Comparison of ENCODE assay signal across 19 cellular contexts in the genomic region with DNA sequence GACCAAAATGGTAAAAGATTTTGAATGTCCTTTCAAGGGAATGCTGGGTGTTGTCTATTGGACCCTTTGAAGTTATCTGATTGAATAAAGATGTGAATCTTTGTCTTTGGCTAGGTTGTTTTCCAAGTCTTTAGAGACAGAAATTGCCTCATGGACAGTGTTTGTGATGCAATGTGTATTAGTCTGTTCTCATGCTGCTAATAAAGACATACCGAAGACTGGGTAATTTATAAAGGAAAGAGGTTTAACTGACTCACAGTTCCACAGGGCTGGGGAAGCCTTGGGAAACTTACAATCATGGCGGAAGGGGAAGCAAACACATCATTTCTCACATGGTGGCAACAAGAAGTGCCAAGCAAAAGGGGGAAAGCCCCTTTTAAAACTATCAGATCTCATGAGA.
DNase-seq lines count a peak whose midpoint lies in the region; ATAC-seq, FAIRE-seq and TF ChIP-seq lines count a peak whose summit lies in the region.
"Had no signal": no experiment of that assay in that cellular context is flagged by ENCODE, and none has a peak within 500 bp of the region (broad histone marks: within the 10 kb centered on the region; RNA-seq: fewer than 3 reads in every experiment).

No MANE protein-coding gene starts in this region.

- DNase-seq in HFFc6 (peak; percentile 16), epithelial cell of prostate (ENCODE audit: low read depth, low spot score) (peak; percentile 54), HepG2 (ENCODE audit: low spot score) (no peak), vagina (ENCODE audit: extremely low spot score in 2 of 2) (no peak), NOMO-1 treated with DMSO at 0.1 percent for 48 hours (lab: John Stamatoyannopoulos, UW; ENCODE audit: unreplicated experiment) (no peak), RPMI8226 (no peak), cerebellar cortex (ENCODE audit: low spot score) (no peak), SK-N-SH (no peak)
- DNase-seq: activated CD4-positive, alpha-beta T cell treated with anti-CD3 and anti-CD28 coated beads for 1 hour; glutamatergic neuron; NCI-H1436; NCI-H82; Peyer's patch; T-helper 9 cell; testis had no signal

- H3K9me3 ChIP-seq in HepG2 (ENCODE audit: low read length) (peaks cover 11% of the 10 kb centered on the region), vagina (no peaks in the 10 kb centered on the region), SK-N-SH (no peaks in the 10 kb centered on the region)
- H3K9me3 ChIP-seq: testis had no signal

- no peak overlapping the region for H3K27ac Mint-ChIP-seq in HFFc6

- H3K4me2 ChIP-seq in HepG2 (ENCODE audit: low read depth, low read length) (no peak overlapping the region), SK-N-SH (no peak overlapping the region)

- peaks cover 31% of the 10 kb centered on the region for H3K36me3 Mint-ChIP-seq in HFFc6 (ENCODE audit: low read depth)

- peaks cover 22% of the 10 kb centered on the region for H3K4me1 ChIP-seq in HepG2 (ENCODE audit: insufficient read depth, low read length)
- peaks cover 4% of the 10 kb centered on the region for H3K4me1 ChIP-seq in vagina
- H3K4me1 ChIP-seq in SK-N-SH (ENCODE audit: control insufficient read depth in 1 of 2, insufficient read depth in 2 of 2, low read depth in 1 of 2, low read length in 1 of 2) = no peaks in the 10 kb centered on the region; a peak in 3 of 4 replicates
- H3K4me1 ChIP-seq: Peyer's patch had no signal

- POLR2A ChIA-PET in HepG2 (lab: Yijun Ruan, JAX) (no interaction called here), SK-N-SH (lab: Yijun Ruan, JAX) (no interaction called here)

- CTCF ChIA-PET in HepG2 (lab: Yijun Ruan, JAX; ENCODE audit: low intra/inter-chr PET ratio, low total read pairs) = no interaction called here
- CTCF ChIA-PET in SK-N-SH (lab: Yijun Ruan, JAX) = no interaction called here

- no peak overlapping the region for H3K4me3 Mint-ChIP-seq in HFFc6
- H3K4me3 Mint-ChIP-seq: central memory CD8-positive, alpha-beta T cell had no signal

- H3K9me3 Mint-ChIP-seq in HFFc6 = peaks cover 15% of the 10 kb centered on the region
- H3K9me3 Mint-ChIP-seq: central memory CD8-positive, alpha-beta T cell had no signal

- H3K79me2 ChIP-seq in HepG2 (ENCODE audit: insufficient read depth, low read length) (no peaks in the 10 kb centered on the region), SK-N-SH (ENCODE audit: insufficient read depth) (no peaks in the 10 kb centered on the region)

- H3K9me2 ChIP-seq in SK-N-SH = no peaks in the 10 kb centered on the region

- H4K20me1 ChIP-seq in HepG2 (ENCODE audit: insufficient read depth, low read length) = no peaks in the 10 kb centered on the region
- no peaks in the 10 kb centered on the region for H4K20me1 ChIP-seq in SK-N-SH (ENCODE audit: insufficient read depth)

- no peaks in the 10 kb centered on the region; the same call in 1 of the 2 replicates for H3K27me3 Mint-ChIP-seq in HFFc6 (ENCODE audit: insufficient read depth)
- H3K27me3 Mint-ChIP-seq: central memory CD8-positive, alpha-beta T cell had no signal

- TF ChIP-seq EP300 in HepG2 (IDR thresholded peaks at IDR 0.05; ENCODE audit: low read depth in 2 of 2, low read length in 2 of 2) (no peak), HepG2 (CRISPR knock-in tag; IDR thresholded peaks at IDR 0.05; ENCODE audit: borderline replicate concordance) (no peak), SK-N-SH (IDR thresholded peaks at IDR 0.05; ENCODE audit: borderline replicate concordance in 1 of 2, low read depth in 1 of 2, low read length in 1 of 2) (no peak)

- no peaks in the 10 kb centered on the region for H3F3A ChIP-seq in SK-N-SH (replicated peaks; ENCODE audit: insufficient read depth)

- no peak overlapping the region for H3K9ac ChIP-seq in HepG2 (ENCODE audit: insufficient read depth, low read depth, low read length)
- H3K9ac ChIP-seq in SK-N-SH = no peak overlapping the region

- H3K27me3 ChIP-seq in HepG2 (ENCODE audit: control insufficient read depth in 1 of 2, insufficient read depth in 2 of 2, low read length in 2 of 2) (no peaks in the 10 kb centered on the region), vagina (no peaks in the 10 kb centered on the region), SK-N-SH (ENCODE audit: insufficient read depth) (no peaks in the 10 kb centered on the region)
- H3K27me3 ChIP-seq: Peyer's patch, testis had no signal

- no peak overlapping the region for H3K4me3 ChIP-seq in HepG2 (replicated peaks in 1 of 3; ENCODE audit: insufficient read depth in 1 of 3, low read depth in 2 of 3, low read length in 3 of 3)
- no peak overlapping the region for H3K4me3 ChIP-seq in vagina
- H3K4me3 ChIP-seq in SK-N-SH (ENCODE audit: low read depth in 2 of 2, low read length in 1 of 2) = no peak overlapping the region
- H3K4me3 ChIP-seq: Peyer's patch, SK-N-MC, testis had no signal

- in situ Hi-C loops in HepG2 (cut with HindIII; ENCODE audit: extremely low pct_ligation_motif_present, low pct_unique_long_range_greater_than_20kb) = no loop called here

- intact Hi-C loops in HepG2 (cut with micrococcal nuclease; ENCODE audit: unreplicated experiment) = no loop called here
- intact Hi-C loops in vagina (cut with DNase I) = no loop called here

- WGBS in HepG2 (ENCODE audit: low lambda C conversion rate) = 100% methylated on average over 2 of the region's 2 CpGs
- WGBS in SK-N-SH (ENCODE audit: low lambda C conversion rate) = 91% methylated on average over 2 of the region's 2 CpGs

- FAIRE-seq in HepG2 (lab: Jason Lieb, UNC) = no peak
- FAIRE-seq: H1 had no signal

- H3K36me3 ChIP-seq in HepG2 (replicated peaks in 1 of 2; ENCODE audit: control insufficient read depth in 1 of 2, insufficient read depth in 2 of 2, low read length in 2 of 2) (peaks cover 0 to 3% of the 10 kb centered on the region in 2 experiments; a peak in 2 of 5 replicates), vagina (no peaks in the 10 kb centered on the region), SK-N-SH (replicated peaks in 1 of 2; ENCODE audit: control insufficient read depth in 1 of 2, insufficient read depth in 2 of 2, low read length in 1 of 2) (no peaks in the 10 kb centered on the region)
- H3K36me3 ChIP-seq: Peyer's patch had no signal

- ATAC-seq in HepG2 = no peak

- TF ChIP-seq RAD21 in HepG2 (CRISPR knock-in tag; IDR thresholded peaks at IDR 0.05) (no peak), SK-N-SH (IDR thresholded peaks at IDR 0.05; ENCODE audit: low read length) (no peak)

- peaks cover 14% of the 10 kb centered on the region for H3K4me1 Mint-ChIP-seq in HFFc6 (ENCODE audit: low read depth)

- no peak for TF ChIP-seq CTCF in HFFc6 (IDR thresholded peaks at IDR 0.05)
- no peak for TF ChIP-seq CTCF in HepG2 (CRISPR knock-in tag; IDR thresholded peaks at IDR 0.05)
- no peak for TF ChIP-seq CTCF in vagina (IDR thresholded peaks at IDR 0.05)
- no peak for TF ChIP-seq CTCF in SK-N-SH (IDR thresholded peaks at IDR 0.05)

- BruUV-seq in HepG2 (replicated peaks; lab: Mats Ljungman, UMichigan) = no TSS peak

- H3K27ac ChIP-seq in epithelial cell of prostate (peak overlapping the region; percentile 92), HepG2 (ENCODE audit: extremely low read length, insufficient read depth, low read length) (no peak overlapping the region), vagina (peak overlapping the region; percentile 46), SK-N-SH (ENCODE audit: low read depth in 2 of 2, low read length in 1 of 2) (no peak overlapping the region)
- H3K27ac ChIP-seq: C4-2B, Peyer's patch, SK-N-MC, testis had no signal

- no peak for TF ChIP-seq POLR2A in HepG2 (IDR thresholded peaks at IDR 0.05; ENCODE audit: insufficient read depth in 1 of 2, low read depth in 2 of 2, low read length in 2 of 2)
- no peak for TF ChIP-seq POLR2A in vagina (IDR thresholded peaks at IDR 0.05)

- H2AFZ ChIP-seq in HepG2 (ENCODE audit: low read length) (no peak overlapping the region), SK-N-SH (ENCODE audit: low read depth) (no peak overlapping the region)

TF ChIP-seq in HepG2, 621 proteins besides CTCF, POLR2A, EP300 and RAD21 (continues in another document):
- TF ChIP-seq, protein P1, sequence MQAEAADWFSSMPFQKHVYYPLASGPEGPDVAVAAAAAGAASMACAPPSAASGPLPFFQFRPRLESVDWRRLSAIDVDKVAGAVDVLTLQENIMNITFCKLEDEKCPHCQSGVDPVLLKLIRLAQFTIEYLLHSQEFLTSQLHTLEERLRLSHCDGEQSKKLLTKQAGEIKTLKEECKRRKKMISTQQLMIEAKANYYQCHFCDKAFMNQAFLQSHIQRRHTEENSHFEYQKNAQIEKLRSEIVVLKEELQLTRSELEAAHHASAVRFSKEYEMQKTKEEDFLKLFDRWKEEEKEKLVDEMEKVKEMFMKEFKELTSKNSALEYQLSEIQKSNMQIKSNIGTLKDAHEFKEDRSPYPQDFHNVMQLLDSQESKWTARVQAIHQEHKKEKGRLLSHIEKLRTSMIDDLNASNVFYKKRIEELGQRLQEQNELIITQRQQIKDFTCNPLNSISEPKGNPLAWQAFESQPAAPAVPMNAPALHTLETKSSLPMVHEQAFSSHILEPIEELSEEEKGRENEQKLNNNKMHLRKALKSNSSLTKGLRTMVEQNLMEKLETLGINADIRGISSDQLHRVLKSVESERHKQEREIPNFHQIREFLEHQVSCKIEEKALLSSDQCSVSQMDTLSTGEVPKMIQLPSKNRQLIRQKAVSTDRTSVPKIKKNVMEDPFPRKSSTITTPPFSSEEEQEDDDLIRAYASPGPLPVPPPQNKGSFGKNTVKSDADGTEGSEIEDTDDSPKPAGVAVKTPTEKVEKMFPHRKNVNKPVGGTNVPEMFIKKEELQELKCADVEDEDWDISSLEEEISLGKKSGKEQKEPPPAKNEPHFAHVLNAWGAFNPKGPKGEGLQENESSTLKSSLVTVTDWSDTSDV (CRISPR knock-in tag; IDR thresholded peaks at IDR 0.05) = no peak
- no peak for TF ChIP-seq ZNF329 (CRISPR knock-in tag; IDR thresholded peaks at IDR 0.05; ENCODE audit: low read depth)

TF ChIP-seq in SK-N-SH, 30 proteins besides CTCF, POLR2A, EP300 and RAD21 (continues in another document):
- TF ChIP-seq, protein P2, sequence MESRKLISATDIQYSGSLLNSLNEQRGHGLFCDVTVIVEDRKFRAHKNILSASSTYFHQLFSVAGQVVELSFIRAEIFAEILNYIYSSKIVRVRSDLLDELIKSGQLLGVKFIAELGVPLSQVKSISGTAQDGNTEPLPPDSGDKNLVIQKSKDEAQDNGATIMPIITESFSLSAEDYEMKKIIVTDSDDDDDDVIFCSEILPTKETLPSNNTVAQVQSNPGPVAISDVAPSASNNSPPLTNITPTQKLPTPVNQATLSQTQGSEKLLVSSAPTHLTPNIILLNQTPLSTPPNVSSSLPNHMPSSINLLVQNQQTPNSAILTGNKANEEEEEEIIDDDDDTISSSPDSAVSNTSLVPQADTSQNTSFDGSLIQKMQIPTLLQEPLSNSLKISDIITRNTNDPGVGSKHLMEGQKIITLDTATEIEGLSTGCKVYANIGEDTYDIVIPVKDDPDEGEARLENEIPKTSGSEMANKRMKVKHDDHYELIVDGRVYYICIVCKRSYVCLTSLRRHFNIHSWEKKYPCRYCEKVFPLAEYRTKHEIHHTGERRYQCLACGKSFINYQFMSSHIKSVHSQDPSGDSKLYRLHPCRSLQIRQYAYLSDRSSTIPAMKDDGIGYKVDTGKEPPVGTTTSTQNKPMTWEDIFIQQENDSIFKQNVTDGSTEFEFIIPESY (IDR thresholded peaks at IDR 0.05; ENCODE audit: borderline replicate concordance, low read depth) = no peak
- TF ChIP-seq FOXJ3 (CRISPR knock-in tag; IDR thresholded peaks at IDR 0.05) (no peak), RCOR1 (IDR thresholded peaks at IDR 0.05; ENCODE audit: low read length) (no peak), NRF1 (IDR thresholded peaks at IDR 0.05; ENCODE audit: low read depth, low read length) (no peak)

Comparison
In these comparisons a context has a peak if more than half of its experiments do, and no peak if none do; other contexts are left out.
1. DNase-seq: peak in HFFc6 (single experiment) and epithelial cell of prostate (single experiment); none in HepG2 (single experiment), vagina (0 of 2), NOMO-1 treated with DMSO at 0.1 percent for 48 hours (single experiment), RPMI8226 (single experiment), cerebellar cortex (single experiment) and SK-N-SH (single experiment).
2. H3K27ac ChIP-seq: peak in epithelial cell of prostate (single experiment) and vagina (single experiment); none in HepG2 (single experiment) and SK-N-SH (0 of 2).